ENCODE assay signal across 9 cellular contexts in the genomic region with DNA sequence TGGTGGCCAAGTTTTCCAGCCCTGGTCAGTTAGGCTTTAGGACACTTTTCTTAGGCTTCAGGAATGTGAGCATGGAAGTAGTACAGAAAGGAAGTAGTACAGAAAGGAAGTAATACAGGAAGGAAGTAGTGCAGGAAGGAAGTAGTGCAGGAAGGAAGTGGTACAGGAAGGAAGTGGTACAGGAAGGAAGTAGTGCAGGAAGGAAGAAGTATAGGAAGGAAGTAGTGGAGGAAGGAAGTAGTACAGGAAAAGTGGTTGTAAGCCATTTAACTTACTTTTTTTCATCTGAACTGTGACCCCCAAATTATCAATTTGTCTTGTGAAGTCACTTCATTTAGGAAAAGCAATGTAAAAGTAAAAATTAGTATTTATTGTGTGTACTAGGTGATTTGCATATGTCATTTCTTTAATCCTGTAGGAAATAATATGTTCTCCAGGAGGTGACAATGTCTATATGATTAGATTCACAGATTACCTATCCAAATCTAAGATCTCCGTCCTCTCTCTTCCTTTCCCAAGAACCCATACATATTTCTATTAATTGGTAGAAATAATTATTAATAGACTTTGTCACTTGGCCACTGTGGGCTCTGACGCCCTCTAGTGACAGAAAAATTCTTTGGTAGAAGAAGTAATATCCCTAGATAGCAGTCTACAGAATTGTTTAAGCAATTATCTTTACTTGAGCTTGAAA. TPM values are rescaled to one million over a fixed set of nuclear protein-coding genes. Genes with fewer than 3 reads are reported as not detected.
A peak's percentile ranks its signal among the peaks of the same experiment; 100 is the strongest.
DNase-seq lines count a peak whose midpoint lies in the region; ATAC-seq and TF ChIP-seq lines count a peak whose summit lies in the region.
"Had no signal": no experiment of that assay in that cellular context is flagged by ENCODE, and none has a peak within 500 bp of the region (broad histone marks: within the 10 kb centered on the region; RNA-seq: fewer than 3 reads in every experiment).

No MANE protein-coding gene starts in this region.

- peak; percentile 43 to 72 for TF ChIP-seq CTCF in Caco-2 (IDR thresholded peaks at IDR 0.05; ENCODE audit: insufficient read depth in 1 of 2, low read depth in 1 of 2, low read length in 1 of 2, severe bottlenecking in 1 of 2, unreplicated experiment in 1 of 2)
- peak; percentile 58 for TF ChIP-seq CTCF in HFF-Myc (IDR thresholded peaks at IDR 0.05; ENCODE audit: low read depth, low read length, missing control alignments)
- TF ChIP-seq CTCF in lower leg skin (IDR thresholded peaks at IDR 0.05), result no peak

- H3K27me3 Mint-ChIP-seq in Caco-2 (ENCODE audit: insufficient read depth, unreplicated experiment), result peaks cover 26% of the 10 kb centered on the region
- H3K27me3 Mint-ChIP-seq in activated naive CD8-positive, alpha-beta T cell treated with anti-CD3 and anti-CD28 coated beads, Interleukin-2, amount 10 ng/mL, durations not matched to agents 7 days and 5 days, result no peaks in the 10 kb centered on the region
- H3K27me3 Mint-ChIP-seq: naive B cell had no signal

- H3K4me3 Mint-ChIP-seq in Caco-2 (ENCODE audit: unreplicated experiment), result no peak overlapping the region
- peak overlapping the region; percentile 39 for H3K4me3 Mint-ChIP-seq in activated naive CD8-positive, alpha-beta T cell treated with anti-CD3 and anti-CD28 coated beads, Interleukin-2, amount 10 ng/mL, durations not matched to agents 7 days and 5 days

- H3K4me1 ChIP-seq in Caco-2, result peaks cover 5% of the 10 kb centered on the region; the same call in 1 of the 2 replicates

- intact Hi-C loops in Caco-2 (cut with micrococcal nuclease; ENCODE audit: unreplicated experiment), result loop anchor here (1.0 kb wide), 2 partner anchors 51 to 151 kb away; no protein-coding TSS in a partner anchor
- intact Hi-C loops in lower leg skin (cut with DNase I; ENCODE audit: low total_unique reads), result loop anchor here (5.0 kb wide), 1 partner anchor 49 kb away; no protein-coding TSS in a partner anchor

- 13 to 18% methylated on average over 2 of the region's 2 CpGs for WGBS in lower leg skin, 2 donors

- no TSS peak for BruUV-seq in Caco-2 (replicated peaks; lab: Mats Ljungman, UMichigan)

- H3K4me3 ChIP-seq in Caco-2 (ENCODE audit: low read depth, low read length) (no peak overlapping the region), HFF-Myc (replicated peaks; ENCODE audit: low read depth, low read length) (no peak overlapping the region), lower leg skin (ENCODE audit: low read depth, poor library complexity, severe bottlenecking) (no peak overlapping the region)

- POLR2A ChIA-PET in Caco-2 (lab: Charles Lee), result no interaction called here
- POLR2A ChIA-PET in activated naive CD8-positive, alpha-beta T cell treated with anti-CD3 and anti-CD28 coated beads, Interleukin-2, amount 10 ng/mL, durations not matched to agents 7 days and 5 days (lab: Charles Lee), result interaction anchor here (0.9 to 2.0 kb wide), 6 partner anchors 9 to 107 kb away, joined by 3 to 17 read pairs (median 3); partner anchors contain the start of gene STAMBPL1

- CTCF ChIA-PET in Caco-2 (lab: Charles Lee), result interaction anchor here (0.9 to 1.3 kb wide), 2 partner anchors 52 to 55 kb away, joined by 3 to 6 read pairs; no protein-coding TSS in a partner anchor

- DNase-seq in Caco-2 (peak in 1 of 2 experiments; percentile 38), HFF-Myc (ENCODE audit: extremely low read depth, low read depth) (no peak), left kidney (ENCODE audit: low read depth, low spot score) (peak; percentile 57), DMS114 treated with DMSO at 0.1 percent for 48 hours (lab: John Stamatoyannopoulos, UW; ENCODE audit: unreplicated experiment) (no peak), lower leg skin (ENCODE audit: low spot score in 2 of 2) (no peak)
- no peak for DNase-seq in activated naive CD8-positive, alpha-beta T cell treated with anti-CD3 and anti-CD28 coated beads, Interleukin-2, amount 10 ng/mL, durations not matched to agents 7 days and 5 days
- DNase-seq in stimulated activated CD4-positive, alpha-beta T cell treated with anti-CD3 and anti-CD28 coated beads, Interleukin-1b, Interleukin-23, amount 100 ng/mL, for 48 hours, result no peak
- DNase-seq in activated T-cell treated with anti-CD3 and anti-CD28 coated beads, Interleukin-2, amount 50 U/mL, for 1 hour, result no peak
- DNase-seq: naive B cell had no signal

- H3K27ac Mint-ChIP-seq in Caco-2 (ENCODE audit: unreplicated experiment), result no peak overlapping the region
- peak overlapping the region; percentile 72 for H3K27ac Mint-ChIP-seq in activated naive CD8-positive, alpha-beta T cell treated with anti-CD3 and anti-CD28 coated beads, Interleukin-2, amount 10 ng/mL, durations not matched to agents 7 days and 5 days

- H3K36me3 Mint-ChIP-seq in Caco-2 (ENCODE audit: insufficient read depth, unreplicated experiment), result no peaks in the 10 kb centered on the region
- peaks cover 27% of the 10 kb centered on the region for H3K36me3 Mint-ChIP-seq in activated naive CD8-positive, alpha-beta T cell treated with anti-CD3 and anti-CD28 coated beads, Interleukin-2, amount 10 ng/mL, durations not matched to agents 7 days and 5 days

- no peak for ATAC-seq in activated naive CD8-positive, alpha-beta T cell treated with anti-CD3 and anti-CD28 coated beads, Interleukin-2, amount 10 ng/mL, durations not matched to agents 7 days and 5 days (ENCODE audit: low read depth)

- no peak for TF ChIP-seq POLR2A in lower leg skin (IDR thresholded peaks at IDR 0.05)

- no peaks in the 10 kb centered on the region for H3K9me3 Mint-ChIP-seq in Caco-2 (ENCODE audit: unreplicated experiment)
- H3K9me3 Mint-ChIP-seq in activated naive CD8-positive, alpha-beta T cell treated with anti-CD3 and anti-CD28 coated beads, Interleukin-2, amount 10 ng/mL, durations not matched to agents 7 days and 5 days, result peaks cover 4% of the 10 kb centered on the region

- peaks cover 2% of the 10 kb centered on the region for H3K27me3 ChIP-seq in Caco-2 (replicated peaks; ENCODE audit: control insufficient read depth, insufficient read depth, low read length)

- no peaks in the 10 kb centered on the region for H3K9me3 ChIP-seq in Caco-2

- H3K4me1 Mint-ChIP-seq in Caco-2 (ENCODE audit: low read depth, unreplicated experiment), result no peaks in the 10 kb centered on the region
- peaks cover 40% of the 10 kb centered on the region for H3K4me1 Mint-ChIP-seq in activated naive CD8-positive, alpha-beta T cell treated with anti-CD3 and anti-CD28 coated beads, Interleukin-2, amount 10 ng/mL, durations not matched to agents 7 days and 5 days

- H3K36me3 ChIP-seq in Caco-2 (ENCODE audit: control insufficient read depth, insufficient read depth, low read length), result no peaks in the 10 kb centered on the region

RNA-seq across cellular contexts. Expression of gene FAS, which starts 3.9 kb away (rescaled TPM):
- total RNA-seq in Caco-2 (2022), result not detected in 2 replicates
- total RNA-seq in activated naive CD8-positive, alpha-beta T cell treated with anti-CD3 and anti-CD28 coated beads, Interleukin-2, amount 10 ng/mL, durations not matched to agents 7 days and 5 days, result 10 to 100 TPM; 47.2 to 54.1 TPM
- 10 to 100 TPM; 11.4 to 19.7 (median 16.3) TPM for total RNA-seq in lower leg skin

RNA-seq across cellular contexts. Expression of gene ACTA2, which starts 34.1 kb away (rescaled TPM):
- 0.23 TPM in 1 of 2 replicates, not detected in the other for total RNA-seq in Caco-2 (2022)
- 10 to 100 TPM; 11.0 to 13.8 TPM for total RNA-seq in activated naive CD8-positive, alpha-beta T cell treated with anti-CD3 and anti-CD28 coated beads, Interleukin-2, amount 10 ng/mL, durations not matched to agents 7 days and 5 days
- total RNA-seq in lower leg skin, result 100 to 1,000 TPM in 3 of 4 donors, 10 to 100 TPM in 1; 66.4 to 344 (median 129) TPM

Comparison
In these comparisons a context has a peak if more than half of its experiments do, and no peak if none do; other contexts are left out.
1. CTCF ChIP-seq: peak in Caco-2 (2 of 2) and HFF-Myc (single experiment); none in lower leg skin (0 of 3).
2. RNA of gene FAS, which starts 3.9 kb away (total RNA-seq): 47.2 to 54.1 TPM in activated naive CD8-positive, alpha-beta T cell treated with anti-CD3 and anti-CD28 coated beads, Interleukin-2, amount 10 ng/mL, durations not matched to agents 7 days and 5 days and 11.4 to 19.7 TPM in lower leg skin; not detected in Caco-2; every median in the first group is over 10 times any median in the second.